8 cellular contexts compared by ENCODE assay signal in genomic region chr7:151059362-151060112, GRCh38.
DNase-seq lines count a peak whose midpoint lies in the region; ATAC-seq and TF ChIP-seq lines count a peak whose summit lies in the region.

TSS of gene SLC4A2 (plus strand) at chr7:151059589. CDS start at chr7:151061988, 2,399 bp downstream.

- H3K27ac Mint-ChIP-seq in central memory CD8-positive, alpha-beta T cell (ENCODE audit: low read depth), result peak within 1 kb of the TSS; percentile 95

- no peak for ATAC-seq in central memory CD8-positive, alpha-beta T cell (replicated peaks; ENCODE audit: extremely low read depth, poor library complexity, severe bottlenecking)
- ATAC-seq in HG03108 (IDR thresholded peaks at IDR 0.05; ENCODE audit: unreplicated experiment), result no peak

- H3K4me1 Mint-ChIP-seq in central memory CD8-positive, alpha-beta T cell, result peaks cover 34% of the 10 kb centered on the region

- DNase-seq in HFF-Myc (ENCODE audit: extremely low read depth, low read depth), result no peak
- DNase-seq in NCI-H1930 (lab: John Stamatoyannopoulos, UW), result peak; percentile 60 to 87
- peak; percentile 44 for DNase-seq in activated CD4-positive, CD25-positive, alpha-beta regulatory T cell treated with anti-CD3 and anti-CD28 coated beads, Interleukin-2, amount 50 U/mL, for 16 hours (ENCODE audit: low read depth, low spot score)
- DNase-seq in central memory CD8-positive, alpha-beta T cell (ENCODE audit: low spot score in 2 of 2), result peak; percentile 44 to 49
- peak; percentile 79 for DNase-seq in islet precursor cell
- peak; percentile 70 for DNase-seq in stimulated activated CD4-positive, alpha-beta T cell treated with anti-CD3 and anti-CD28 coated beads, Interleukin-12 subunit alpha, Interleukin-12 subunit beta, amount 100 ng/mL, for 4 hours

- H3K36me3 Mint-ChIP-seq in central memory CD8-positive, alpha-beta T cell (ENCODE audit: insufficient read depth), result peaks cover 20% of the 10 kb centered on the region

- H3K4me3 Mint-ChIP-seq in central memory CD8-positive, alpha-beta T cell, result peak within 1 kb of the TSS; percentile 94

- no peaks in the 10 kb centered on the region for H3K9me3 Mint-ChIP-seq in central memory CD8-positive, alpha-beta T cell

- peak within 1 kb of the TSS; percentile 83 for H3K4me3 ChIP-seq in HFF-Myc (replicated peaks; ENCODE audit: low read depth, low read length)

- no peaks in the 10 kb centered on the region for H3K27me3 Mint-ChIP-seq in central memory CD8-positive, alpha-beta T cell

- peak; percentile 65 for TF ChIP-seq CTCF in GM12872 (IDR thresholded peaks at IDR 0.05; ENCODE audit: insufficient read depth, low read depth, low read length)
- peak; percentile 51 for TF ChIP-seq CTCF in HFF-Myc (IDR thresholded peaks at IDR 0.05; ENCODE audit: low read depth, low read length, missing control alignments)
